ENCODE assay signal across 1 cellular context in genomic region chr2:85611705-85612587, GRCh38.
TF ChIP-seq lines count a peak whose summit lies in the region.

TSS of gene C2orf68 (minus strand) at chr2:85612066. CDS start at chr2:85611984, 82 bp downstream.

TF ChIP-seq in HCT116, 20 proteins besides CTCF, POLR2A, EP300 and RAD21 (continued from another document):
- no peak for TF ChIP-seq REST (IDR thresholded peaks at IDR 0.05; ENCODE audit: low read depth)
- peak; percentile 99 for TF ChIP-seq POLR2AphosphoS5 (IDR thresholded peaks at IDR 0.05; ENCODE audit: low read depth, low read length)
- TF ChIP-seq ZFX (IDR thresholded peaks at IDR 0.05): peak; percentile 95
- TF ChIP-seq EGR1 (IDR thresholded peaks at IDR 0.05; ENCODE audit: low read depth): peak; percentile 79
- TF ChIP-seq SP1 (IDR thresholded peaks at IDR 0.05; ENCODE audit: low read depth): peak; percentile 79
